Comparison of ENCODE assay signal across 13 cellular contexts in the genomic region with DNA sequence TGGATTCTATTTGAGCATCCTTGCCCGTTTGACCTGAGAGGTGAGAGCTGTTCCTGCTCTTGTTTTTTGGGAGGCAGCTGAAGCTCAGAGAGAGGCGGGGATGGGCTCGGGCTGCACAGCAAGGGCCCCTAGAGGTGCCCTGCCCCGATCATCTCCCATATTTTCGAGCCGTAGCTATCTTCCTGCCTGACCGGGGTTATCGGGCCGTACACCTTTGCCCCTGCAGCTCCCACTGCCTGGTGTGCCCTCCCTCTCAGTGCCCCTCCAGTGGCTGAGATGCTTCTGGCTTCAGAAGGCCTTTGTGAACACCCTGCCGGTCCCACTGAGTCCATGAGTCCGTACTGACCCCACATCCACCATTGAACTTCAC.
"Had no signal": no experiment of that assay in that cellular context is flagged by ENCODE, and none has a peak within 500 bp of the region (broad histone marks: within the 10 kb centered on the region; RNA-seq: fewer than 3 reads in every experiment).

No MANE protein-coding gene starts in this region.

- H3K9me3 ChIP-seq: ascending aorta, breast epithelium, prostate gland, right lobe of liver had no signal

- H3K4me3 ChIP-seq: ascending aorta, breast epithelium, prostate gland, right lobe of liver had no signal

- DNase-seq: activated CD4-positive, alpha-beta T cell treated with anti-CD3 and anti-CD28 coated beads, Interleukin-2, amount 10 ng/mL, durations not matched to agents 24 days and 14 days; activated CD8-positive, alpha-beta memory T cell treated with anti-CD3 and anti-CD28 coated beads, Interleukin-2, amount 50 U/mL, for 48 hours; activated CD8-positive, alpha-beta T cell treated with anti-CD3 and anti-CD28 coated beads, Interleukin-2, amount 10 ng/mL, durations not matched to agents 7 days and 5 days; activated naive CD4-positive, alpha-beta T cell treated with anti-CD3 and anti-CD28 coated beads for 36 hours; activated naive CD8-positive, alpha-beta T cell treated with anti-CD3 and anti-CD28 coated beads, Interleukin-2, amount 50 U/mL, for 24 hours; mesendoderm; natural killer cell; occipital lobe; T-helper 17 cell had no signal

- H3K36me3 ChIP-seq: breast epithelium, prostate gland, right lobe of liver had no signal

- H3K9me3 Mint-ChIP-seq: activated CD4-positive, alpha-beta T cell treated with anti-CD3 and anti-CD28 coated beads, Interleukin-2, amount 10 ng/mL, durations not matched to agents 24 days and 14 days; activated naive CD4-positive, alpha-beta T cell treated with anti-CD3 and anti-CD28 coated beads for 36 hours; activated naive CD8-positive, alpha-beta T cell treated with anti-CD3 and anti-CD28 coated beads, Interleukin-2, amount 50 U/mL, for 24 hours; natural killer cell had no signal

- H3K27ac ChIP-seq: breast epithelium, prostate gland, right lobe of liver had no signal

- H3K4me1 ChIP-seq: right lobe of liver had no signal

- H3K27ac Mint-ChIP-seq: activated CD4-positive, alpha-beta T cell treated with anti-CD3 and anti-CD28 coated beads, Interleukin-2, amount 10 ng/mL, durations not matched to agents 24 days and 14 days; activated CD8-positive, alpha-beta T cell treated with anti-CD3 and anti-CD28 coated beads, Interleukin-2, amount 10 ng/mL, durations not matched to agents 7 days and 5 days; activated naive CD4-positive, alpha-beta T cell treated with anti-CD3 and anti-CD28 coated beads for 36 hours; activated naive CD8-positive, alpha-beta T cell treated with anti-CD3 and anti-CD28 coated beads, Interleukin-2, amount 50 U/mL, for 24 hours; T-helper 17 cell had no signal

- H3K27me3 Mint-ChIP-seq: activated CD4-positive, alpha-beta T cell treated with anti-CD3 and anti-CD28 coated beads, Interleukin-2, amount 10 ng/mL, durations not matched to agents 24 days and 14 days; T-helper 17 cell had no signal

- H3K4me3 Mint-ChIP-seq: activated CD4-positive, alpha-beta T cell treated with anti-CD3 and anti-CD28 coated beads, Interleukin-2, amount 10 ng/mL, durations not matched to agents 24 days and 14 days; activated CD8-positive, alpha-beta T cell treated with anti-CD3 and anti-CD28 coated beads, Interleukin-2, amount 10 ng/mL, durations not matched to agents 7 days and 5 days; activated naive CD4-positive, alpha-beta T cell treated with anti-CD3 and anti-CD28 coated beads for 36 hours; activated naive CD8-positive, alpha-beta T cell treated with anti-CD3 and anti-CD28 coated beads, Interleukin-2, amount 50 U/mL, for 24 hours; natural killer cell; T-helper 17 cell had no signal

- ATAC-seq: activated CD8-positive, alpha-beta T cell treated with anti-CD3 and anti-CD28 coated beads, Interleukin-2, amount 10 ng/mL, durations not matched to agents 7 days and 5 days; activated naive CD8-positive, alpha-beta T cell treated with anti-CD3 and anti-CD28 coated beads, Interleukin-2, amount 50 U/mL, for 24 hours; natural killer cell; right lobe of liver; T-helper 17 cell had no signal

- H3K36me3 Mint-ChIP-seq: natural killer cell had no signal

- H3K27me3 ChIP-seq: ascending aorta, breast epithelium, right lobe of liver had no signal
